In the genomic region with DNA sequence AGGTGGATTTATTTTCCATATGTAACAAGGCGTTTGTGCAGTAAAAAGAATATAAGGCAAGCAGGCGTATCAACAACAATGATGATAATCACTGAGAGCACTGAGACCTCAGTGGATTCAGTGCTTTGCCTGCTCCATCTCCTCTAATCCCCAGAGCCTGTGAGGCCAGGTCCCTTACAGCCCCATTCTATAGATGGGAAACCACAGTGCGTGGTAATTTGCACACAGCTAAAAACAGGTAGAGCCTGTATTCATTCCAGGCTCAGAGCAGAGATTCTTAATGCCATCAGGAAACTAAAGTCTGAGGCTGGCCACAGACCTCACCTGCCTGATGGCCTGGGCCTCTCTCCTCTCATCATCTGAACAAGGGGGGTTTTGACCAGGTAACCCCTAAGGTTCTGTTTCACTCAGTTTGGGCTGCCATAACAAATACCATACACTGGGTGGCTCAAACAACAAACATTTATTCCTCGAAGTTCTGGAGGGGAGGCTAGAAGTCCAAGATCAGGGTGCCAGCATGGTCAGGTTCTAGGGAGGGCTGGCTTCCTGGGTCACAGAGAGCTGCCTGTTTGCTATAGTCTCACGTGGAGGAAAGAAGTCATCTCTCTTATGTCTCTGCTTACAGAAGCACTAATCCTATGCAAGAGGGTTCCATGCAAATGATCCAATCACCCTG, we compare ENCODE assay signal across 2 cellular contexts.
TF ChIP-seq lines count a peak whose summit lies in the region.

No MANE protein-coding gene starts in this region.

TF ChIP-seq in GM23338, 12 proteins besides CTCF, POLR2A, EP300 and RAD21 (continued from another document):
- TF ChIP-seq ETS1 (IDR thresholded peaks at IDR 0.05) = no peak
- TF ChIP-seq CREB1 (CRISPR knock-in tag; IDR thresholded peaks at IDR 0.05; ENCODE audit: low read depth) = no peak
- no peak for TF ChIP-seq ZNF331 (CRISPR knock-in tag; IDR thresholded peaks at IDR 0.05; ENCODE audit: low read depth)
- no peak for TF ChIP-seq POLR2AphosphoS5 (IDR thresholded peaks at IDR 0.05; ENCODE audit: low read depth)
- no peak for TF ChIP-seq NANOG (IDR thresholded peaks at IDR 0.05; ENCODE audit: borderline replicate concordance)
TF ChIP-seq in GM23338: peak in this region for 0.

TF ChIP-seq in WTC11, 78 proteins besides CTCF, POLR2A, EP300 and RAD21 (continued from another document):
- TF ChIP-seq JAZF1 (CRISPR knock-in tag; IDR thresholded peaks at IDR 0.05) = no peak
- TF ChIP-seq ZNF121 (CRISPR knock-in tag; IDR thresholded peaks at IDR 0.05) = no peak
- TF ChIP-seq, protein P1, sequence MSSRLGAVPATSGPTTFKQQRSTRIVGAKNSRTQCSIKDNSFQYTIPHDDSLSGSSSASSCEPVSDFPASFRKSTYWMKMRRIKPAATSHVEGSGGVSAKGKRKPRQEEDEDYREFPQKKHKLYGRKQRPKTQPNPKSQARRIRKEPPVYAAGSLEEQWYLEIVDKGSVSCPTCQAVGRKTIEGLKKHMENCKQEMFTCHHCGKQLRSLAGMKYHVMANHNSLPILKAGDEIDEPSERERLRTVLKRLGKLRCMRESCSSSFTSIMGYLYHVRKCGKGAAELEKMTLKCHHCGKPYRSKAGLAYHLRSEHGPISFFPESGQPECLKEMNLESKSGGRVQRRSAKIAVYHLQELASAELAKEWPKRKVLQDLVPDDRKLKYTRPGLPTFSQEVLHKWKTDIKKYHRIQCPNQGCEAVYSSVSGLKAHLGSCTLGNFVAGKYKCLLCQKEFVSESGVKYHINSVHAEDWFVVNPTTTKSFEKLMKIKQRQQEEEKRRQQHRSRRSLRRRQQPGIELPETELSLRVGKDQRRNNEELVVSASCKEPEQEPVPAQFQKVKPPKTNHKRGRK (CRISPR knock-in tag; IDR thresholded peaks at IDR 0.05; ENCODE audit: borderline replicate concordance) = no peak
- TF ChIP-seq, protein P2, sequence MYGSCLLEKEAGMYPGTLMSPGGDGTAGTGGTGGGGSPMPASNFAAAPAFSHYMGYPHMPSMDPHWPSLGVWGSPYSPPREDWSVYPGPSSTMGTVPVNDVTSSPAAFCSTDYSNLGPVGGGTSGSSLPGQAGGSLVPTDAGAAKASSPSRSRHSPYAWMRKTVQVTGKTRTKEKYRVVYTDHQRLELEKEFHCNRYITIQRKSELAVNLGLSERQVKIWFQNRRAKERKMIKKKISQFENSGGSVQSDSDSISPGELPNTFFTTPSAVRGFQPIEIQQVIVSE (CRISPR knock-in tag; IDR thresholded peaks at IDR 0.05; ENCODE audit: borderline replicate concordance) = no peak
- TF ChIP-seq TP53 (CRISPR knock-in tag; IDR thresholded peaks at IDR 0.05) = no peak
- TF ChIP-seq GRHL2 (CRISPR knock-in tag; IDR thresholded peaks at IDR 0.05; ENCODE audit: insufficient replicate concordance, severe bottlenecking) = no peak
- TF ChIP-seq, protein P3, sequence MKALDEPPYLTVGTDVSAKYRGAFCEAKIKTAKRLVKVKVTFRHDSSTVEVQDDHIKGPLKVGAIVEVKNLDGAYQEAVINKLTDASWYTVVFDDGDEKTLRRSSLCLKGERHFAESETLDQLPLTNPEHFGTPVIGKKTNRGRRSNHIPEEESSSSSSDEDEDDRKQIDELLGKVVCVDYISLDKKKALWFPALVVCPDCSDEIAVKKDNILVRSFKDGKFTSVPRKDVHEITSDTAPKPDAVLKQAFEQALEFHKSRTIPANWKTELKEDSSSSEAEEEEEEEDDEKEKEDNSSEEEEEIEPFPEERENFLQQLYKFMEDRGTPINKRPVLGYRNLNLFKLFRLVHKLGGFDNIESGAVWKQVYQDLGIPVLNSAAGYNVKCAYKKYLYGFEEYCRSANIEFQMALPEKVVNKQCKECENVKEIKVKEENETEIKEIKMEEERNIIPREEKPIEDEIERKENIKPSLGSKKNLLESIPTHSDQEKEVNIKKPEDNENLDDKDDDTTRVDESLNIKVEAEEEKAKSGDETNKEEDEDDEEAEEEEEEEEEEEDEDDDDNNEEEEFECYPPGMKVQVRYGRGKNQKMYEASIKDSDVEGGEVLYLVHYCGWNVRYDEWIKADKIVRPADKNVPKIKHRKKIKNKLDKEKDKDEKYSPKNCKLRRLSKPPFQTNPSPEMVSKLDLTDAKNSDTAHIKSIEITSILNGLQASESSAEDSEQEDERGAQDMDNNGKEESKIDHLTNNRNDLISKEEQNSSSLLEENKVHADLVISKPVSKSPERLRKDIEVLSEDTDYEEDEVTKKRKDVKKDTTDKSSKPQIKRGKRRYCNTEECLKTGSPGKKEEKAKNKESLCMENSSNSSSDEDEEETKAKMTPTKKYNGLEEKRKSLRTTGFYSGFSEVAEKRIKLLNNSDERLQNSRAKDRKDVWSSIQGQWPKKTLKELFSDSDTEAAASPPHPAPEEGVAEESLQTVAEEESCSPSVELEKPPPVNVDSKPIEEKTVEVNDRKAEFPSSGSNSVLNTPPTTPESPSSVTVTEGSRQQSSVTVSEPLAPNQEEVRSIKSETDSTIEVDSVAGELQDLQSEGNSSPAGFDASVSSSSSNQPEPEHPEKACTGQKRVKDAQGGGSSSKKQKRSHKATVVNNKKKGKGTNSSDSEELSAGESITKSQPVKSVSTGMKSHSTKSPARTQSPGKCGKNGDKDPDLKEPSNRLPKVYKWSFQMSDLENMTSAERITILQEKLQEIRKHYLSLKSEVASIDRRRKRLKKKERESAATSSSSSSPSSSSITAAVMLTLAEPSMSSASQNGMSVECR (CRISPR knock-in tag; IDR thresholded peaks at IDR 0.05; ENCODE audit: borderline replicate concordance) = no peak
